ENCODE assay signal across 1 cellular context in the genomic region with DNA sequence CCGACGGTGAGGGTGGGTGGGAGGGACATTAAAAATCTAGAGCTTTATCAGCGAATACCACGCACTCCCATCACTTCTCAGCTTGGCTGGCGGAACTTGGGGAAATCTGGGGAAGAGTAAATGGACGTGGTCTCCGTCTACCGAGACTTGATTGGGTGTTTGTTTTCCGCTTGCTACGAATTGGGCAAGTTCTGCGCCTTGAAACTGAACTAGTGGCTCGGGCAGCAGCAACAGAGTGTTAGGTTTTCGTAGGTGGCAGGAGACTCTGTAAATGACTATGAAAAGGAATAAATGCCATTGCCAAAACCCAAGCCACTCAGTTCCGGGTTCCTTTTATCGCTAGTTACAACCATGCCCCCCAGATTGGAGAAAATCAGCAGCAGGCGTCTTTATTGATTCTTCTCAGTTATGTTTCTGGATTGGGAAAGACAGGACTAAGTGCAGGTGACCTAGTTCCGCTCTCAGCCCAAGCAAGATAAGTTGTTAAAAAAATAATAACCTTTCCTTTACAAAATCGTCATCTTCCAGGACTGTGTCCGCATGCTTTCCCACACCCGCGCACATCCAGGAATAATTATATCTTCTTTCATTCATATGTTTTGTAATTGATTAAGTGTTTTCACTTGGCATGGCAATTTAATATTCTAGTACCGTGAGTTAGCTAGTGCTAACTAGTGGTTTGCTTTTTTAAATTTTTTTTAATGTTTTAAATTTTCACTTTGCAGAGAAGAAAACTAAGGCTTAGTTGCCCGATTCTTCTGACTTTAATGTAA.
A peak's percentile ranks its signal among the peaks of the same experiment; 100 is the strongest.
TF ChIP-seq lines count a peak whose summit lies in the region.

No MANE protein-coding gene starts in this region.

TF ChIP-seq in GM23338, 12 proteins besides CTCF, POLR2A, EP300 and RAD21 (continued from another document):
- TF ChIP-seq ZNF462 (CRISPR knock-in tag; IDR thresholded peaks at IDR 0.05) (no peak), JUNB (IDR thresholded peaks at IDR 0.05; ENCODE audit: unreplicated experiment) (no peak), EZH2phosphoT487 (IDR thresholded peaks at IDR 0.05; ENCODE audit: unreplicated experiment) (peak; percentile 81), NANOG (IDR thresholded peaks at IDR 0.05; ENCODE audit: borderline replicate concordance) (no peak), ZNF331 (CRISPR knock-in tag; IDR thresholded peaks at IDR 0.05; ENCODE audit: low read depth) (no peak), ETS1 (IDR thresholded peaks at IDR 0.05) (no peak), CREB1 (CRISPR knock-in tag; IDR thresholded peaks at IDR 0.05; ENCODE audit: low read depth) (no peak)
